Comparison of ENCODE assay signal across 9 cellular contexts in the genomic region with DNA sequence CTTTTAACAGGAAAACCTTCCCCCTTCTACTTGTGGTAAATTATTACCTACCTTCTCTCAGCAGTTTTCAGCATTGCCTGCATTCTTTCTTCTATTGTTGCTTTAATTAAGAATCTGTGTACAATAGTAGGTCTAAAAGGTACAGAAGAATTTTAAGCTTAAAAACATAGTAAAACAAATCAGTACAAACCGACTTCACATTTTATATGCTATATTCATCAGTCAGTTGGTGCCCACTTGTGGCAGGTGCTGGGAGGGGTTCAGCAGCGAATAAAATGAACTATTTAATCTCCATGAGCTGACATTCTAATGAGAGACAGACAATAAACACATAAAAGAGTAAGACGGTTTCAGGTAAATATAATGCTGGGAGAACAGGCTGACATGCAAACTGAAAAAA.
DNase-seq lines count a peak whose midpoint lies in the region; TF ChIP-seq lines count a peak whose summit lies in the region.
"Had no signal": no experiment of that assay in that cellular context is flagged by ENCODE, and none has a peak within 500 bp of the region (broad histone marks: within the 10 kb centered on the region; RNA-seq: fewer than 3 reads in every experiment).

No MANE protein-coding gene starts in this region.

- TF ChIP-seq EP300 in tibial nerve (IDR thresholded peaks at IDR 0.05) = no peak
- TF ChIP-seq EP300 in suprapubic skin (IDR thresholded peaks at IDR 0.05) = no peak

- CTCF ChIA-PET in RWPE1 (lab: Yijun Ruan, JAX) = interaction anchor here (0.7 kb wide), 1 partner anchor 51 kb away, joined by 3 read pairs; no protein-coding TSS in a partner anchor

- no peak overlapping the region for H3K27ac ChIP-seq in RWPE1
- no peak overlapping the region for H3K27ac ChIP-seq in tibial nerve
- H3K27ac ChIP-seq in suprapubic skin = no peak overlapping the region

- DNase-seq in stimulated activated CD4-positive, alpha-beta T cell treated with anti-CD3 and anti-CD28 coated beads, Interleukin-12 subunit alpha, Interleukin-12 subunit beta, amount 100 ng/mL, for 4 hours = peak; percentile 4
- DNase-seq in stimulated activated CD4-positive, alpha-beta T cell treated with anti-CD3 and anti-CD28 coated beads, Interleukin-2, amount 100 ng/mL, for 48 hours = no peak
- DNase-seq in RWPE1 (ENCODE audit: low spot score) (no peak), fibroblast of peridontal ligament (ENCODE audit: extremely low read depth) (peak; percentile 55), tibial nerve (ENCODE audit: low spot score in 2 of 2) (no peak), occipital lobe (lab: John Stamatoyannopoulos, UW) (no peak), suprapubic skin (ENCODE audit: low spot score in 2 of 2) (no peak), GM19238 (ENCODE audit: insufficient read length, low spot score) (no peak)
- DNase-seq: activated B cell treated with CpG ODN at 0.5 μM for 24 hours had no signal

- peaks cover 0 to 42% (median 0%) of the 10 kb centered on the region in 3 donors for H3K36me3 ChIP-seq in tibial nerve
- H3K36me3 ChIP-seq in suprapubic skin = peaks cover 34% of the 10 kb centered on the region

- 50 to 55% methylated on average over 3 of the region's 3 CpGs for WGBS in tibial nerve, 2 donors
- 50% methylated on average over 3 of the region's 3 CpGs for WGBS in suprapubic skin

- H3K27me3 ChIP-seq in tibial nerve = no peaks in the 10 kb centered on the region
- H3K27me3 ChIP-seq in suprapubic skin = no peaks in the 10 kb centered on the region

- POLR2A ChIA-PET in RWPE1 (lab: Yijun Ruan, JAX; ENCODE audit: low non-redundant PET) = interaction anchor here (0.9 kb wide), 1 partner anchor 153 kb away, joined by 3 read pairs; no protein-coding TSS in a partner anchor

- H3K4me1 ChIP-seq in tibial nerve (peaks cover 0 to 3% (median 0%) of the 10 kb centered on the region in 4 donors), suprapubic skin (no peaks in the 10 kb centered on the region)

- no peak for TF ChIP-seq POLR2A in tibial nerve (IDR thresholded peaks at IDR 0.05)
- no peak for TF ChIP-seq POLR2A in suprapubic skin (IDR thresholded peaks at IDR 0.05)

- H3K4me3 ChIP-seq in tibial nerve = no peak overlapping the region
- H3K4me3 ChIP-seq in suprapubic skin = no peak overlapping the region

- H3K9me3 ChIP-seq in tibial nerve = no peaks in the 10 kb centered on the region
- H3K9me3 ChIP-seq in suprapubic skin = no peaks in the 10 kb centered on the region

- TF ChIP-seq CTCF in RWPE1 (conservative IDR thresholded peaks at IDR 0.05; ENCODE audit: low read depth) (peak; percentile 43), tibial nerve (IDR thresholded peaks at IDR 0.05) (peak; percentile 17 to 31 (median 18)), suprapubic skin (IDR thresholded peaks at IDR 0.05) (peak in 1 of 2 donors; percentile 8)

Comparison
In these comparisons a context has a peak if more than half of its experiments do, and no peak if none do; other contexts are left out.
1. DNase-seq: peak in stimulated activated CD4-positive, alpha-beta T cell treated with anti-CD3 and anti-CD28 coated beads, Interleukin-12 subunit alpha, Interleukin-12 subunit beta, amount 100 ng/mL, for 4 hours (single experiment) and fibroblast of peridontal ligament (single experiment); none in stimulated activated CD4-positive, alpha-beta T cell treated with anti-CD3 and anti-CD28 coated beads, Interleukin-2, amount 100 ng/mL, for 48 hours (0 of 2), RWPE1 (single experiment), tibial nerve (0 of 2), occipital lobe (single experiment), suprapubic skin (0 of 2) and GM19238 (single experiment).